In the genomic region with DNA sequence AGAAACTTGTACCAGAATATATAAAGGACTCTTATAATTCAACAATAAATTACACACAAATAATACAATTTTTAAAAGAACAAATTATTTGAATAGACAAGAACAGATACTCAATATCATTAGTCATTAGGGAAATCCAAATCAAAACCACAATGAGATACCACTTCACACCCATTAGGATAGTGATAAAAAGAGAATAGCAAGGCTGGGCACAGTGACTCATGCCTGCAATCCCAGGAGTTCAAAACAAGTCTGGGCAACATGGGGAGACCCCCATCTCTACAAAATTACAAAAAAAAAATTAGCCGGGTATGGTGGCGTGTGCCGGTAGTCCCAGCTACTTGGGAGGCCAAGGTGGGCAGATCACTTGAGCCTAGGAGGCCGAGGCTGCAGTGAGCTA, we compare ENCODE assay signal across 1 cellular context.
TF ChIP-seq lines count a peak whose summit lies in the region.

No MANE protein-coding gene starts in this region.

TF ChIP-seq in GM12878, 131 proteins besides CTCF, POLR2A, EP300 and RAD21:
- TF ChIP-seq EGR1 (IDR thresholded peaks at IDR 0.05; ENCODE audit: borderline replicate concordance in 1 of 2, low read depth in 2 of 2, low read length in 2 of 2) (no peak), STAT1 (conservative IDR thresholded peaks at IDR 0.05) (no peak), RB1 (IDR thresholded peaks at IDR 0.05; ENCODE audit: borderline replicate concordance) (no peak), CHD2 (IDR thresholded peaks at IDR 0.05; ENCODE audit: borderline replicate concordance, low read depth, low read length) (no peak), SUZ12 (IDR thresholded peaks at IDR 0.05; ENCODE audit: unreplicated experiment) (no peak), GABPA (IDR thresholded peaks at IDR 0.05; ENCODE audit: low read depth) (no peak), TCF12 (IDR thresholded peaks at IDR 0.05; ENCODE audit: low read depth, low read length) (no peak), SPI1 (IDR thresholded peaks at IDR 0.05; ENCODE audit: borderline replicate concordance, insufficient read depth, low read depth, low read length) (no peak), MTA3 (IDR thresholded peaks at IDR 0.05; ENCODE audit: borderline replicate concordance, low read length) (no peak), POLR2AphosphoS5 (IDR thresholded peaks at IDR 0.05; ENCODE audit: low read length) (no peak), PAX5 (IDR thresholded peaks at IDR 0.05; ENCODE audit: borderline replicate concordance, low read depth, low read length) (no peak), NRF1 (conservative IDR thresholded peaks at IDR 0.05; ENCODE audit: low read depth, low read length) (no peak), NBN (IDR thresholded peaks at IDR 0.05) (no peak), ZNF24 (IDR thresholded peaks at IDR 0.05) (no peak)
- TF ChIP-seq, protein P1, sequence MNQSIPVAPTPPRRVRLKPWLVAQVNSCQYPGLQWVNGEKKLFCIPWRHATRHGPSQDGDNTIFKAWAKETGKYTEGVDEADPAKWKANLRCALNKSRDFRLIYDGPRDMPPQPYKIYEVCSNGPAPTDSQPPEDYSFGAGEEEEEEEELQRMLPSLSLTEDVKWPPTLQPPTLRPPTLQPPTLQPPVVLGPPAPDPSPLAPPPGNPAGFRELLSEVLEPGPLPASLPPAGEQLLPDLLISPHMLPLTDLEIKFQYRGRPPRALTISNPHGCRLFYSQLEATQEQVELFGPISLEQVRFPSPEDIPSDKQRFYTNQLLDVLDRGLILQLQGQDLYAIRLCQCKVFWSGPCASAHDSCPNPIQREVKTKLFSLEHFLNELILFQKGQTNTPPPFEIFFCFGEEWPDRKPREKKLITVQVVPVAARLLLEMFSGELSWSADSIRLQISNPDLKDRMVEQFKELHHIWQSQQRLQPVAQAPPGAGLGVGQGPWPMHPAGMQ (IDR thresholded peaks at IDR 0.05; ENCODE audit: borderline replicate concordance) = no peak
- TF ChIP-seq, protein P2, sequence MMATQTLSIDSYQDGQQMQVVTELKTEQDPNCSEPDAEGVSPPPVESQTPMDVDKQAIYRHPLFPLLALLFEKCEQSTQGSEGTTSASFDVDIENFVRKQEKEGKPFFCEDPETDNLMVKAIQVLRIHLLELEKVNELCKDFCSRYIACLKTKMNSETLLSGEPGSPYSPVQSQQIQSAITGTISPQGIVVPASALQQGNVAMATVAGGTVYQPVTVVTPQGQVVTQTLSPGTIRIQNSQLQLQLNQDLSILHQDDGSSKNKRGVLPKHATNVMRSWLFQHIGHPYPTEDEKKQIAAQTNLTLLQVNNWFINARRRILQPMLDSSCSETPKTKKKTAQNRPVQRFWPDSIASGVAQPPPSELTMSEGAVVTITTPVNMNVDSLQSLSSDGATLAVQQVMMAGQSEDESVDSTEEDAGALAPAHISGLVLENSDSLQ (IDR thresholded peaks at IDR 0.05) = no peak
- TF ChIP-seq, protein P3, sequence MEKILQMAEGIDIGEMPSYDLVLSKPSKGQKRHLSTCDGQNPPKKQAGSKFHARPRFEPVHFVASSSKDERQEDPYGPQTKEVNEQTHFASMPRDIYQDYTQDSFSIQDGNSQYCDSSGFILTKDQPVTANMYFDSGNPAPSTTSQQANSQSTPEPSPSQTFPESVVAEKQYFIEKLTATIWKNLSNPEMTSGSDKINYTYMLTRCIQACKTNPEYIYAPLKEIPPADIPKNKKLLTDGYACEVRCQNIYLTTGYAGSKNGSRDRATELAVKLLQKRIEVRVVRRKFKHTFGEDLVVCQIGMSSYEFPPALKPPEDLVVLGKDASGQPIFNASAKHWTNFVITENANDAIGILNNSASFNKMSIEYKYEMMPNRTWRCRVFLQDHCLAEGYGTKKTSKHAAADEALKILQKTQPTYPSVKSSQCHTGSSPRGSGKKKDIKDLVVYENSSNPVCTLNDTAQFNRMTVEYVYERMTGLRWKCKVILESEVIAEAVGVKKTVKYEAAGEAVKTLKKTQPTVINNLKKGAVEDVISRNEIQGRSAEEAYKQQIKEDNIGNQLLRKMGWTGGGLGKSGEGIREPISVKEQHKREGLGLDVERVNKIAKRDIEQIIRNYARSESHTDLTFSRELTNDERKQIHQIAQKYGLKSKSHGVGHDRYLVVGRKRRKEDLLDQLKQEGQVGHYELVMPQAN (conservative IDR thresholded peaks at IDR 0.05) = no peak
- TF ChIP-seq, protein P4, sequence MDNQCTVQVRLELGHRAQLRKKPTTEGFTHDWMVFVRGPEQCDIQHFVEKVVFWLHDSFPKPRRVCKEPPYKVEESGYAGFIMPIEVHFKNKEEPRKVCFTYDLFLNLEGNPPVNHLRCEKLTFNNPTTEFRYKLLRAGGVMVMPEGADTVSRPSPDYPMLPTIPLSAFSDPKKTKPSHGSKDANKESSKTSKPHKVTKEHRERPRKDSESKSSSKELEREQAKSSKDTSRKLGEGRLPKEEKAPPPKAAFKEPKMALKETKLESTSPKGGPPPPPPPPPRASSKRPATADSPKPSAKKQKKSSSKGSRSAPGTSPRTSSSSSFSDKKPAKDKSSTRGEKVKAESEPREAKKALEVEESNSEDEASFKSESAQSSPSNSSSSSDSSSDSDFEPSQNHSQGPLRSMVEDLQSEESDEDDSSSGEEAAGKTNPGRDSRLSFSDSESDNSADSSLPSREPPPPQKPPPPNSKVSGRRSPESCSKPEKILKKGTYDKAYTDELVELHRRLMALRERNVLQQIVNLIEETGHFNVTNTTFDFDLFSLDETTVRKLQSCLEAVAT (IDR thresholded peaks at IDR 0.05) = no peak
- TF ChIP-seq, protein P5, sequence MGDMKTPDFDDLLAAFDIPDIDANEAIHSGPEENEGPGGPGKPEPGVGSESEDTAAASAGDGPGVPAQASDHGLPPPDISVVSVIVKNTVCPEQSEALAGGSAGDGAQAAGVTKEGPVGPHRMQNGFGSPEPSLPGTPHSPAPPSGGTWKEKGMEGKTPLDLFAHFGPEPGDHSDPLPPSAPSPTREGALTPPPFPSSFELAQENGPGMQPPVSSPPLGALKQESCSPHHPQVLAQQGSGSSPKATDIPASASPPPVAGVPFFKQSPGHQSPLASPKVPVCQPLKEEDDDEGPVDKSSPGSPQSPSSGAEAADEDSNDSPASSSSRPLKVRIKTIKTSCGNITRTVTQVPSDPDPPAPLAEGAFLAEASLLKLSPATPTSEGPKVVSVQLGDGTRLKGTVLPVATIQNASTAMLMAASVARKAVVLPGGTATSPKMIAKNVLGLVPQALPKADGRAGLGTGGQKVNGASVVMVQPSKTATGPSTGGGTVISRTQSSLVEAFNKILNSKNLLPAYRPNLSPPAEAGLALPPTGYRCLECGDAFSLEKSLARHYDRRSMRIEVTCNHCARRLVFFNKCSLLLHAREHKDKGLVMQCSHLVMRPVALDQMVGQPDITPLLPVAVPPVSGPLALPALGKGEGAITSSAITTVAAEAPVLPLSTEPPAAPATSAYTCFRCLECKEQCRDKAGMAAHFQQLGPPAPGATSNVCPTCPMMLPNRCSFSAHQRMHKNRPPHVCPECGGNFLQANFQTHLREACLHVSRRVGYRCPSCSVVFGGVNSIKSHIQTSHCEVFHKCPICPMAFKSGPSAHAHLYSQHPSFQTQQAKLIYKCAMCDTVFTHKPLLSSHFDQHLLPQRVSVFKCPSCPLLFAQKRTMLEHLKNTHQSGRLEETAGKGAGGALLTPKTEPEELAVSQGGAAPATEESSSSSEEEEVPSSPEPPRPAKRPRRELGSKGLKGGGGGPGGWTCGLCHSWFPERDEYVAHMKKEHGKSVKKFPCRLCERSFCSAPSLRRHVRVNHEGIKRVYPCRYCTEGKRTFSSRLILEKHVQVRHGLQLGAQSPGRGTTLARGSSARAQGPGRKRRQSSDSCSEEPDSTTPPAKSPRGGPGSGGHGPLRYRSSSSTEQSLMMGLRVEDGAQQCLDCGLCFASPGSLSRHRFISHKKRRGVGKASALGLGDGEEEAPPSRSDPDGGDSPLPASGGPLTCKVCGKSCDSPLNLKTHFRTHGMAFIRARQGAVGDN (IDR thresholded peaks at IDR 0.05) = no peak
